ENCODE assay signal across 9 cellular contexts in genomic region chr22:29388759-29389090, GRCh38. TPM values are rescaled to one million over a fixed set of nuclear protein-coding genes. Genes with fewer than 3 reads are reported as not detected.
DNase-seq lines count a peak whose midpoint lies in the region; ATAC-seq, FAIRE-seq and TF ChIP-seq lines count a peak whose summit lies in the region.
"Had no signal": no experiment of that assay in that cellular context is flagged by ENCODE, and none has a peak within 500 bp of the region (broad histone marks: within the 10 kb centered on the region; RNA-seq: fewer than 3 reads in every experiment).

No MANE protein-coding gene starts in this region.

- TF ChIP-seq CTCF in GM12865 (IDR thresholded peaks at IDR 0.05; ENCODE audit: insufficient read depth, low read depth, low read length, missing control alignments) (no peak), bronchial epithelial cell (IDR thresholded peaks at IDR 0.05; ENCODE audit: insufficient read depth, low read length, severe bottlenecking) (no peak)

- peaks cover 11% of the 10 kb centered on the region in 2 donors for H3K4me1 ChIP-seq in muscle layer of duodenum (ENCODE audit: control insufficient read depth in 1 of 2, insufficient read depth in 2 of 2, low read length in 2 of 2)

- H3K27me3 ChIP-seq in bronchial epithelial cell (ENCODE audit: control insufficient read depth, insufficient read depth, low read length): no peaks in the 10 kb centered on the region
- no peaks in the 10 kb centered on the region for H3K27me3 ChIP-seq in muscle layer of duodenum (ENCODE audit: low read depth, low read length)

- H3K9me3 ChIP-seq in muscle layer of duodenum (ENCODE audit: control insufficient read depth in 1 of 2, low read length in 2 of 2): no peaks in the 10 kb centered on the region

- H3K27ac ChIP-seq in muscle layer of duodenum (ENCODE audit: low read length): peak overlapping the region; percentile 67

- ATAC-seq in HG03432 (IDR thresholded peaks at IDR 0.05; ENCODE audit: unreplicated experiment) (peak; percentile 8), HG02678 (IDR thresholded peaks at IDR 0.05; ENCODE audit: unreplicated experiment) (no peak)

- peaks cover 1% of the 10 kb centered on the region for H3K36me3 ChIP-seq in bronchial epithelial cell (ENCODE audit: control insufficient read depth, insufficient read depth, low read length)
- H3K36me3 ChIP-seq in muscle layer of duodenum (ENCODE audit: control insufficient read depth in 1 of 2, insufficient read depth in 2 of 2, low read length in 2 of 2): peaks cover 4 to 9% of the 10 kb centered on the region in 2 donors

- no peak for FAIRE-seq in bronchial epithelial cell (lab: Jason Lieb, UNC)
- FAIRE-seq in RCC 7860 (lab: Jason Lieb, UNC): no peak

- DNase-seq in GM12865 (ENCODE audit: low read depth): no peak
- no peak for DNase-seq in bronchial epithelial cell (ENCODE audit: low read depth)
- no peak for DNase-seq in EL
- no peak for DNase-seq in RCC 7860 (ENCODE audit: low spot score)
- no peak for DNase-seq in NCI-H524 treated with DMSO at 0.1 percent for 48 hours (lab: John Stamatoyannopoulos, UW)

- H3K4me3 ChIP-seq in GM12865 (ENCODE audit: low read depth, low read length) (peak overlapping the region; percentile 97), bronchial epithelial cell (ENCODE audit: low read depth, low read length) (peak overlapping the region; percentile 54), muscle layer of duodenum (ENCODE audit: low read depth in 1 of 2, low read length in 2 of 2) (peak overlapping the region; percentile 67 to 82)

RNA-seq across cellular contexts. Expression of gene AP1B1, which starts 0.4 kb away (rescaled TPM):
- 44.8 and 55.6 TPM in 2 replicates for total RNA-seq in bronchial epithelial cell

RNA-seq across cellular contexts. Expression of gene RFPL1, which starts 49.7 kb away (rescaled TPM):
- total RNA-seq in bronchial epithelial cell: not detected in 2 replicates
- total RNA-seq: NCI-H460 had no signal
